Comparison of ENCODE assay signal across 22 cellular contexts in the genomic region with DNA sequence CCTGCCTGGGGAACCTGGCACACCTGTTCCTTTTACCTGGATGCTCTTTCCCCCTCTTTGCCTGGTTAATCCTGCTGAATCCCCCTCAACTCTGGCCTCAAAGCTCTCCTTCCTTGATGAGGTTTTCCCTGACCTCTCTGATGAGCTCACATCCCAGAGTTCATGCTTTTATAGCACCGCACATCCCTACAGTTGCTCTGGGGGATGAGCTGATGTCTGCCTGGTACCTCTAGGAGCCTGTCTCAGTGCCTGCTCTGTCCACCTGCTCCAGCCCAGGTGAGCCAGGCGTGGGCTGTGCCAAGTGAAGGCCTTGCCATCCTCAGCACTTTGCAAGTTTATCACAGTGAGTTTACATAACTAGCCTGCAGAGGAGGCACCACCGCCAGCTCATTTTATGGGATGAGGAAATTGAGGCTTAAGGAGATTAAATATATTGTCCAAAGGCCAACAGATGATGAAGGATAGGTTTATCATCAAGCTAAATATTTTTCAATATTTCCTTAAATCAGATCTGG. TPM values are rescaled to one million over a fixed set of nuclear protein-coding genes. Genes with fewer than 3 reads are reported as not detected.
"Had no signal": no experiment of that assay in that cellular context is flagged by ENCODE, and none has a peak within 500 bp of the region (broad histone marks: within the 10 kb centered on the region; RNA-seq: fewer than 3 reads in every experiment).

No MANE protein-coding gene starts in this region.

- H3K36me3 ChIP-seq: esophagus muscularis mucosa, neural progenitor cell, pancreas, stomach, thoracic aorta had no signal

- H3K27ac ChIP-seq: dorsolateral prefrontal cortex, esophagus muscularis mucosa, neural progenitor cell, pancreas, stomach, thoracic aorta had no signal

- H3K9me3 Mint-ChIP-seq: neural progenitor cell had no signal

- H3K27me3 ChIP-seq: neural progenitor cell, pancreas, stomach had no signal

- DNase-seq: central memory CD4-positive, alpha-beta T cell; cortex of kidney; dorsolateral prefrontal cortex; effector CD8-positive, alpha-beta T cell; foreskin fibroblast; mesendoderm; naive thymus-derived CD8-positive, alpha-beta T cell; occipital lobe; pancreas; stimulated activated CD4-positive, alpha-beta T cell treated with anti-CD3 and anti-CD28 coated beads, Interleukin-2, amount 100 ng/mL, for 24 hours; stimulated activated naive CD4-positive, alpha-beta T cell; stomach; substantia nigra; trophoblast cell had no signal

- H3K4me3 Mint-ChIP-seq: naive thymus-derived CD8-positive, alpha-beta T cell; neural progenitor cell had no signal

- H3K9me3 ChIP-seq: pancreas, thoracic aorta had no signal

- ATAC-seq: naive thymus-derived CD8-positive, alpha-beta T cell; pancreas; sciatic nerve had no signal

- H3K4me1 ChIP-seq: esophagus muscularis mucosa, neural progenitor cell had no signal

- H3K27ac Mint-ChIP-seq: neural progenitor cell, progenitor cell of endocrine pancreas had no signal

- H3K4me1 Mint-ChIP-seq: neural progenitor cell had no signal

- H3K36me3 Mint-ChIP-seq: neural progenitor cell had no signal

- H3K4me3 ChIP-seq: dorsolateral prefrontal cortex, esophagus muscularis mucosa, hepatocyte, neural progenitor cell, pancreas, stomach, thoracic aorta had no signal

RNA-seq across cellular contexts. Expression of a gene that starts 58.6 kb away (rescaled TPM):
- total RNA-seq: lung microvascular endothelial cell; naive thymus-derived CD8-positive, alpha-beta T cell; occipital lobe; skeletal muscle tissue had no signal
- polyA plus RNA-seq: naive thymus-derived CD8-positive, alpha-beta T cell had no signal
